1 cellular context compared by ENCODE assay signal in genomic region chr1:226762988-226763740, GRCh38.
TF ChIP-seq lines count a peak whose summit lies in the region.

No MANE protein-coding gene starts in this region.

TF ChIP-seq in WTC11, 78 proteins besides CTCF, POLR2A, EP300 and RAD21 (continued from another document):
- TF ChIP-seq, protein P1, sequence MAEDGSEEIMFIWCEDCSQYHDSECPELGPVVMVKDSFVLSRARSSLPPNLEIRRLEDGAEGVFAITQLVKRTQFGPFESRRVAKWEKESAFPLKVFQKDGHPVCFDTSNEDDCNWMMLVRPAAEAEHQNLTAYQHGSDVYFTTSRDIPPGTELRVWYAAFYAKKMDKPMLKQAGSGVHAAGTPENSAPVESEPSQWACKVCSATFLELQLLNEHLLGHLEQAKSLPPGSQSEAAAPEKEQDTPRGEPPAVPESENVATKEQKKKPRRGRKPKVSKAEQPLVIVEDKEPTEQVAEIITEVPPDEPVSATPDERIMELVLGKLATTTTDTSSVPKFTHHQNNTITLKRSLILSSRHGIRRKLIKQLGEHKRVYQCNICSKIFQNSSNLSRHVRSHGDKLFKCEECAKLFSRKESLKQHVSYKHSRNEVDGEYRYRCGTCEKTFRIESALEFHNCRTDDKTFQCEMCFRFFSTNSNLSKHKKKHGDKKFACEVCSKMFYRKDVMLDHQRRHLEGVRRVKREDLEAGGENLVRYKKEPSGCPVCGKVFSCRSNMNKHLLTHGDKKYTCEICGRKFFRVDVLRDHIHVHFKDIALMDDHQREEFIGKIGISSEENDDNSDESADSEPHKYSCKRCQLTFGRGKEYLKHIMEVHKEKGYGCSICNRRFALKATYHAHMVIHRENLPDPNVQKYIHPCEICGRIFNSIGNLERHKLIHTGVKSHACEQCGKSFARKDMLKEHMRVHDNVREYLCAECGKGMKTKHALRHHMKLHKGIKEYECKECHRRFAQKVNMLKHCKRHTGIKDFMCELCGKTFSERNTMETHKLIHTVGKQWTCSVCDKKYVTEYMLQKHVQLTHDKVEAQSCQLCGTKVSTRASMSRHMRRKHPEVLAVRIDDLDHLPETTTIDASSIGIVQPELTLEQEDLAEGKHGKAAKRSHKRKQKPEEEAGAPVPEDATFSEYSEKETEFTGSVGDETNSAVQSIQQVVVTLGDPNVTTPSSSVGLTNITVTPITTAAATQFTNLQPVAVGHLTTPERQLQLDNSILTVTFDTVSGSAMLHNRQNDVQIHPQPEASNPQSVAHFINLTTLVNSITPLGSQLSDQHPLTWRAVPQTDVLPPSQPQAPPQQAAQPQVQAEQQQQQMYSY (CRISPR knock-in tag; IDR thresholded peaks at IDR 0.05) = no peak
- TF ChIP-seq, protein P2, sequence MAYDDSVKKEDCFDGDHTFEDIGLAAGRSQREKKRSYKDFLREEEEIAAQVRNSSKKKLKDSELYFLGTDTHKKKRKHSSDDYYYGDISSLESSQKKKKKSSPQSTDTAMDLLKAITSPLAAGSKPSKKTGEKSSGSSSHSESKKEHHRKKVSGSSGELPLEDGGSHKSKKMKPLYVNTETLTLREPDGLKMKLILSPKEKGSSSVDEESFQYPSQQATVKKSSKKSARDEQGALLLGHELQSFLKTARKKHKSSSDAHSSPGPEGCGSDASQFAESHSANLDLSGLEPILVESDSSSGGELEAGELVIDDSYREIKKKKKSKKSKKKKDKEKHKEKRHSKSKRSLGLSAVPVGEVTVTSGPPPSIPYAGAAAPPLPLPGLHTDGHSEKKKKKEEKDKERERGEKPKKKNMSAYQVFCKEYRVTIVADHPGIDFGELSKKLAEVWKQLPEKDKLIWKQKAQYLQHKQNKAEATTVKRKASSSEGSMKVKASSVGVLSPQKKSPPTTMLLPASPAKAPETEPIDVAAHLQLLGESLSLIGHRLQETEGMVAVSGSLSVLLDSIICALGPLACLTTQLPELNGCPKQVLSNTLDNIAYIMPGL (CRISPR knock-in tag; IDR thresholded peaks at IDR 0.05) = no peak
- TF ChIP-seq ZNF219 (CRISPR knock-in tag; IDR thresholded peaks at IDR 0.05; ENCODE audit: borderline replicate concordance) (no peak), IRF2 (CRISPR knock-in tag; IDR thresholded peaks at IDR 0.05; ENCODE audit: borderline replicate concordance, low read depth) (no peak), SMAD4 (CRISPR knock-in tag; IDR thresholded peaks at IDR 0.05) (no peak)
